In the genomic region with DNA sequence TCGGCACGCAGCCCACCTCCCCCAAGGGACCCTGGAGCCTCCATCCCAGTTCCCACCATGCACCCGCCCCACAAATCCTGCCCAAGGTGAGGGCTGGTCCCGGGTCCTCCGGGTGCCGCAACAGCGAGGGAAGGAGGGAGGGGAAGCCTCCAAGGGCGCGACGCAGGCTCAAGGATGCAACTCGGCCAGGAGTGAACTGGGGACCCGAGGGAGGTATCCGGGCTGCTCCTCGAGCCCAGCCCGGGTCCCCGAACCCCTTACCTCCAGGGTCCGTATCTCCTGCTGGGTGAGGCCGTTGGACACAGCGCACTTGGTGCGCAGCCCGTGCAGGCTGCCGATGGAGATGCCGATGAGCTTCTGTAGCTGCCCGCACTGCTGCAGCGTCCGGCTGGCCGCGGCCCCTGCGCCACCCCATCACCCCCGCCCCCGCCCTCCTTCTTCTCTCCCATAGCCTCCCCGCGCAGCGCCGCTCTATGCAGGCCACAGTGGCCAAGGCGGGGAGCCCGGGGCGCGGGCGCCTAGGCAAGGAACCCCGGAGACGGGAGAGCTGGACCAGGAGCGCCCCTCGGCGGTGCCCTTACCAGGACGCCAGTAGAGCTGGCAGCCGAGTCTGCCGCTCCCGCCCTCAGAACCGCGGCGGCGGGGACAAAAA, we compare ENCODE assay signal across 8 cellular contexts.
DNase-seq lines count a peak whose midpoint lies in the region; ATAC-seq and TF ChIP-seq lines count a peak whose summit lies in the region.

No MANE protein-coding gene starts in this region.

- H3K27ac ChIP-seq in 22Rv1: no peak overlapping the region

- H3K27ac Mint-ChIP-seq in type B pancreatic cell: no peak overlapping the region

- DNase-seq in GM13976 (ENCODE audit: low spot score) (peak; percentile 10), astrocyte of the spinal cord (ENCODE audit: low read depth, low spot score) (peak; percentile 5), kidney tubule cell (ENCODE audit: low spot score) (peak; percentile 26), type B pancreatic cell (ENCODE audit: extremely low spot score, unreplicated experiment) (peak; percentile 70), GM19238 (ENCODE audit: insufficient read length, low spot score) (no peak), hepatic stellate cell (ENCODE audit: low spot score) (no peak)

- in situ Hi-C loops in GM13976 (cut with MboI; ENCODE audit: low sequenced_read_pairs, unreplicated experiment): no loop called here
- in situ Hi-C loops in astrocyte of the spinal cord (cut with HindIII; ENCODE audit: low sequenced_read_pairs): no loop called here

- H3K36me3 Mint-ChIP-seq in type B pancreatic cell: no peaks in the 10 kb centered on the region

- H3K4me1 Mint-ChIP-seq in type B pancreatic cell (ENCODE audit: unreplicated experiment): peaks cover 5% of the 10 kb centered on the region

- H3K4me3 Mint-ChIP-seq in type B pancreatic cell: peak overlapping the region; percentile 90

- H3K9me3 Mint-ChIP-seq in type B pancreatic cell: no peaks in the 10 kb centered on the region

- TF ChIP-seq CTCF in 22Rv1 (IDR thresholded peaks at IDR 0.05) (peak; percentile 31; the same call in 1 of the 2 replicates), GM13976 (IDR thresholded peaks at IDR 0.05; ENCODE audit: borderline replicate concordance, control extremely low read depth, extremely low read depth, insufficient read depth, missing control alignments) (no peak), astrocyte of the spinal cord (IDR thresholded peaks at IDR 0.05; ENCODE audit: low read depth, low read length) (peak; percentile 16), type B pancreatic cell (conservative IDR thresholded peaks at IDR 0.05) (no peak)

- no peak for ATAC-seq in HG02642 (IDR thresholded peaks at IDR 0.05; ENCODE audit: poor library complexity, unreplicated experiment)

- peaks cover 35% of the 10 kb centered on the region for H3K27me3 Mint-ChIP-seq in type B pancreatic cell

- peak overlapping the region; percentile 50 for H3K4me3 ChIP-seq in astrocyte of the spinal cord (ENCODE audit: low read depth, low read length)

Comparison
In these comparisons a context has a peak if more than half of its experiments do, and no peak if none do; other contexts are left out.
1. CTCF ChIP-seq: peak in 22Rv1 (single experiment) and astrocyte of the spinal cord (single experiment); none in GM13976 (single experiment) and type B pancreatic cell (single experiment).
2. DNase-seq: peak in GM13976 (single experiment), astrocyte of the spinal cord (single experiment), kidney tubule cell (single experiment) and type B pancreatic cell (single experiment); none in GM19238 (single experiment) and hepatic stellate cell (single experiment).